ENCODE assay signal across 19 cellular contexts in the genomic region with DNA sequence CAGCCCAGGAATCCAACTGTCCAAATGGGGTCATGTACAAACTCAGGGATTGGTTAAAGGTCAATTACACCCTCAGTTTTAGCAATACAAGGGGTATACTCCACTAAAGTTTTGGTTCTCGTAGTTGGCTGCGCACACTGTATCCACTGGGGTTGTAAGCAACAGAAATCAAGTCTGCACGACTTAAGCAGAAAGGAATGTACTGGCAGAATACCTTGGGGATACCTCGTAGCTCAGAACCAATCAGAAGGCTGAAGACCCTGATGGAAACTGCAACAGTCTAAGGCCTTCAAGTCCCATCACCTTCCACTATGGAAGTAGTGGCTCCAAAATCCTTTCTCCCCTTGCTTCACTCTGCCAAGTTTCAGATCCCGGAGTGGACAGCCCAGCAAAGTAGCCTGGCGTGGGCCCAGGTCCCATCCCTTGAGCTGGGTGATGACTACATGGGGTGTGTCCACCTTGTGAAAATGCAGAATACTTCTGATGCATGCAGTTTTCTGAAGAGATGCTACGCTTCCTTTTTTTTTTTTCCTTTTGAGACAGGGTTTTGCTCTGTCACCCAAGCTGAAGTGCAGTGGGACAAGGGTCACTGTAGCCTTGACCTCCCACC. TPM values are rescaled to one million over a fixed set of nuclear protein-coding genes. Genes with fewer than 3 reads are reported as not detected.
DNase-seq lines count a peak whose midpoint lies in the region; ATAC-seq, FAIRE-seq and TF ChIP-seq lines count a peak whose summit lies in the region.
"Had no signal": no experiment of that assay in that cellular context is flagged by ENCODE, and none has a peak within 500 bp of the region (broad histone marks: within the 10 kb centered on the region; RNA-seq: fewer than 3 reads in every experiment).

No MANE protein-coding gene starts in this region.

- DNase-seq in cardiac septum (ENCODE audit: low spot score): peak; percentile 7
- no peak for DNase-seq in right atrium auricular region (ENCODE audit: low spot score)
- DNase-seq in bronchial epithelial cell (ENCODE audit: low read depth): peak; percentile 27
- DNase-seq in kidney tubule cell (ENCODE audit: low spot score): peak; percentile 34
- no peak for DNase-seq in foreskin keratinocyte
- no peak for DNase-seq in foreskin melanocyte
- no peak for DNase-seq in sigmoid colon
- DNase-seq in ACHN: no peak
- DNase-seq: activated gamma-delta T cell; activated T-cell treated with anti-CD3 and anti-CD28 coated beads, Interleukin-2, amount 50 U/mL, for 1 hour; COR-L47; DMS53; dorsolateral prefrontal cortex; HCEC 1CT had no signal

- intact Hi-C loops in cardiac septum (cut with DNase I): no loop called here
- intact Hi-C loops in sigmoid colon (cut with DNase I): no loop called here

- H3K9me3 ChIP-seq in right atrium auricular region (no peaks in the 10 kb centered on the region), sigmoid colon (no peaks in the 10 kb centered on the region)
- H3K9me3 ChIP-seq: thoracic aorta, vagina had no signal

- H3K4me1 ChIP-seq in right atrium auricular region (peaks cover 0 to 4% of the 10 kb centered on the region in 2 donors), foreskin keratinocyte (no peaks in the 10 kb centered on the region), sigmoid colon (no peaks in the 10 kb centered on the region)
- H3K4me1 ChIP-seq: parathyroid adenoma had no signal

- TF ChIP-seq POLR2A in sigmoid colon (IDR thresholded peaks at IDR 0.05): no peak

- H3K36me3 ChIP-seq in right atrium auricular region: no peaks in the 10 kb centered on the region
- no peaks in the 10 kb centered on the region for H3K36me3 ChIP-seq in bronchial epithelial cell (ENCODE audit: control insufficient read depth, insufficient read depth, low read length)
- H3K36me3 ChIP-seq in sigmoid colon: no peaks in the 10 kb centered on the region
- H3K36me3 ChIP-seq: neural progenitor cell, thoracic aorta, vagina had no signal

- WGBS in sigmoid colon, 2 donors: 77 to 79% methylated on average over 7 of the region's 7 CpGs

- H3K27ac ChIP-seq in right atrium auricular region: no peak overlapping the region
- no peak overlapping the region for H3K27ac ChIP-seq in foreskin keratinocyte
- H3K27ac ChIP-seq in sigmoid colon: no peak overlapping the region
- H3K27ac ChIP-seq: dorsolateral prefrontal cortex, neural progenitor cell, parathyroid adenoma, thoracic aorta, vagina had no signal

- no peak for FAIRE-seq in bronchial epithelial cell (lab: Jason Lieb, UNC)
- FAIRE-seq: G401.6 had no signal

- TF ChIP-seq CTCF in right atrium auricular region (IDR thresholded peaks at IDR 0.05): no peak
- TF ChIP-seq CTCF in bronchial epithelial cell (IDR thresholded peaks at IDR 0.05; ENCODE audit: insufficient read depth, low read length, severe bottlenecking): no peak
- TF ChIP-seq CTCF in foreskin keratinocyte (conservative IDR thresholded peaks at IDR 0.05): no peak
- TF ChIP-seq CTCF in sigmoid colon (IDR thresholded peaks at IDR 0.05): no peak

- ATAC-seq in foreskin keratinocyte: no peak

- TF ChIP-seq EP300 in sigmoid colon (IDR thresholded peaks at IDR 0.05): no peak

- H3K27me3 ChIP-seq in right atrium auricular region (no peaks in the 10 kb centered on the region), bronchial epithelial cell (ENCODE audit: control insufficient read depth, insufficient read depth, low read length) (no peaks in the 10 kb centered on the region), foreskin keratinocyte (peaks cover 13% of the 10 kb centered on the region), sigmoid colon (no peaks in the 10 kb centered on the region)
- H3K27me3 ChIP-seq: neural progenitor cell, vagina had no signal

- in situ Hi-C loops in ACHN (cut with HindIII; ENCODE audit: low pct_ligation_motif_present, low pct_unique_long_range_greater_than_20kb, low sequenced_read_pairs): no loop called here

- H3K4me3 ChIP-seq in right atrium auricular region (no peak overlapping the region), bronchial epithelial cell (ENCODE audit: low read depth, low read length) (no peak overlapping the region), sigmoid colon (no peak overlapping the region)
- H3K4me3 ChIP-seq: dorsolateral prefrontal cortex, neural progenitor cell, thoracic aorta, vagina had no signal

RNA-seq across cellular contexts. Expression of a gene that starts 21.1 kb away (rescaled TPM):
- total RNA-seq in cardiac septum (5.5 TPM), right atrium auricular region (10 to 100 TPM in 1 of 2 donors, 1 to 10 TPM in 1; 7.2 to 13.1 TPM), bronchial epithelial cell (6.1 and 11.3 TPM in 2 replicates), foreskin keratinocyte (0.41 and 0.60 TPM in 2 replicates), sigmoid colon (10 to 100 TPM in 1 of 4 donors, 1 to 10 TPM in 3; 1.8 to 12.7 (median 3.1) TPM)
- polyA plus RNA-seq in foreskin keratinocyte (0.46 and 0.49 TPM in 2 replicates), sigmoid colon (10 to 100 TPM; 14.2 to 23.1 (median 15.0) TPM)

Comparison
In these comparisons a context has a peak if more than half of its experiments do, and no peak if none do; other contexts are left out.
1. DNase-seq: peak in cardiac septum (single experiment), bronchial epithelial cell (single experiment) and kidney tubule cell (single experiment); none in right atrium auricular region (single experiment), foreskin keratinocyte (0 of 2), foreskin melanocyte (single experiment), sigmoid colon (single experiment) and ACHN (single experiment).